In genomic region chr5:51382759-51383493, GRCh38 we compare ENCODE assay signal across 8 cellular contexts. TPM values are rescaled to one million over a fixed set of nuclear protein-coding genes. Genes with fewer than 3 reads are reported as not detected.
DNase-seq lines count a peak whose midpoint lies in the region; ATAC-seq and TF ChIP-seq lines count a peak whose summit lies in the region.

TSS of gene ISL1 (plus strand) at chr5:51383448. CDS start at chr5:51383672, 224 bp downstream.

- no TSS peak for BruUV-seq in IMR-90 (replicated peaks; lab: Mats Ljungman, UMichigan)

- no peak within 1 kb of the TSS for H2AK9ac ChIP-seq in IMR-90 (replicated peaks; ENCODE audit: low read depth, low read length, poor library complexity)

- no peak for TF ChIP-seq POLR2A in IMR-90 (IDR thresholded peaks at IDR 0.05; ENCODE audit: low read depth, low read length)

- peak within 1 kb of the TSS; percentile 75 for H2AFZ ChIP-seq in IMR-90 (replicated peaks; ENCODE audit: low read length, poor library complexity)
- peak within 1 kb of the TSS; percentile 59 for H2AFZ ChIP-seq in osteoblast (ENCODE audit: low read length)

- H3K23ac ChIP-seq in IMR-90 (ENCODE audit: low read depth, low read length) = no peak within 1 kb of the TSS; the same call in 1 of the 2 replicates

- no peaks in the 10 kb centered on the region for H3K79me1 ChIP-seq in IMR-90 (ENCODE audit: low read depth in 1 of 2, low read length in 2 of 2)

- ATAC-seq in IMR-90 (ENCODE audit: low read depth) = peak; percentile 94
- no peak for ATAC-seq in GM21786 (IDR thresholded peaks at IDR 0.05; ENCODE audit: unreplicated experiment)
- ATAC-seq in HG02884 (IDR thresholded peaks at IDR 0.05; ENCODE audit: unreplicated experiment) = no peak

- H3K9me3 ChIP-seq in IMR-90 (ENCODE audit: control insufficient read depth, insufficient read depth, low read length) (no peaks in the 10 kb centered on the region), SK-N-MC (ENCODE audit: low read depth, low read length) (no peaks in the 10 kb centered on the region), osteoblast (ENCODE audit: low read depth, low read length) (no peaks in the 10 kb centered on the region)

- intact Hi-C loops in IMR-90 (cut with micrococcal nuclease) = no loop called here

- TF ChIP-seq RAD21 in IMR-90 (IDR thresholded peaks at IDR 0.05; ENCODE audit: low read length) = no peak

- H3K18ac ChIP-seq in IMR-90 (ENCODE audit: low read depth, low read length) = no peak within 1 kb of the TSS

- H2AK5ac ChIP-seq in IMR-90 (ENCODE audit: low read depth, low read length) = no peak within 1 kb of the TSS

- H3K9ac ChIP-seq in IMR-90 (ENCODE audit: low read depth, low read length) (no peak within 1 kb of the TSS), SK-N-MC (ENCODE audit: insufficient read length) (peak within 1 kb of the TSS; percentile 78)

- TF ChIP-seq CTCF in IMR-90 (conservative IDR thresholded peaks at IDR 0.05; ENCODE audit: low read depth, low read length) (no peak), fibroblast of villous mesenchyme (IDR thresholded peaks at IDR 0.05; ENCODE audit: insufficient read depth, low read depth, low read length) (no peak), osteoblast (IDR thresholded peaks at IDR 0.05; ENCODE audit: extremely low read depth, low read depth, low read length) (no peak)

- no peaks in the 10 kb centered on the region for H4K20me1 ChIP-seq in IMR-90 (ENCODE audit: insufficient read depth, low read length)
- H4K20me1 ChIP-seq in osteoblast (ENCODE audit: insufficient read depth, low read length) = no peaks in the 10 kb centered on the region

- no peak within 1 kb of the TSS for H4K5ac ChIP-seq in IMR-90 (ENCODE audit: low read depth, low read length)

- H3K27me3 ChIP-seq in IMR-90 (ENCODE audit: control insufficient read depth, insufficient read depth, low read length) (peaks cover 53% of the 10 kb centered on the region), osteoblast (ENCODE audit: insufficient read depth, low read length) (peaks cover 60% of the 10 kb centered on the region)

- H3K27ac ChIP-seq in IMR-90 (ENCODE audit: insufficient read depth, low read length) = no peak within 1 kb of the TSS
- H3K27ac ChIP-seq in SK-N-MC = no peak within 1 kb of the TSS
- no peak within 1 kb of the TSS for H3K27ac ChIP-seq in osteoblast (ENCODE audit: low read depth, low read length)

- DNase-seq in DMS 273 (lab: John Stamatoyannopoulos, UW; ENCODE audit: unreplicated experiment) = peak; percentile 83
- peak; percentile 55 for DNase-seq in IMR-90
- no peak for DNase-seq in SK-N-MC (ENCODE audit: low read depth, low spot score)
- peak; percentile 32 for DNase-seq in fibroblast of villous mesenchyme (ENCODE audit: low read depth)
- peak; percentile 93 for DNase-seq in osteoblast (ENCODE audit: insufficient read length, low spot score, missing footprints)
- DNase-seq in NOMO-1 treated with DMSO at 0.1 percent for 48 hours (lab: John Stamatoyannopoulos, UW; ENCODE audit: unreplicated experiment) = no peak

- H3K36me3 ChIP-seq in IMR-90 (ENCODE audit: control insufficient read depth, insufficient read depth, low read length) = no peaks in the 10 kb centered on the region
- no peaks in the 10 kb centered on the region for H3K36me3 ChIP-seq in SK-N-MC (ENCODE audit: insufficient read depth, low read length)
- no peaks in the 10 kb centered on the region for H3K36me3 ChIP-seq in osteoblast (ENCODE audit: insufficient read depth, low read length)

- dilution Hi-C loops in IMR-90 (cut with HindIII; ENCODE audit: low sequenced_read_pairs, unreplicated experiment) = no loop called here

- H3K4me2 ChIP-seq in IMR-90 (ENCODE audit: low read depth, low read length) = peak within 1 kb of the TSS; percentile 48
- peak within 1 kb of the TSS; percentile 60 for H3K4me2 ChIP-seq in osteoblast (ENCODE audit: insufficient read depth, low read length)

- in situ Hi-C loops in IMR-90 (cut with MboI; ENCODE audit: low sequenced_read_pairs) = loop anchor here (25.0 kb wide), 1 partner anchor 1279 kb away; no protein-coding TSS in a partner anchor

- POLR2A ChIA-PET in IMR-90 (lab: Charles Lee; ENCODE audit: unreplicated experiment) = no interaction called here

- H3K4me3 ChIP-seq in IMR-90 (ENCODE audit: insufficient read depth, low read depth, low read length) (peak within 1 kb of the TSS; percentile 34), SK-N-MC (peak within 1 kb of the TSS; percentile 98), fibroblast of villous mesenchyme (ENCODE audit: low read depth, low read length) (peak within 1 kb of the TSS; percentile 14), osteoblast (ENCODE audit: insufficient read depth, low read length) (peak within 1 kb of the TSS; percentile 52)

- H2BK20ac ChIP-seq in IMR-90 (ENCODE audit: low read depth, low read length) = no peak within 1 kb of the TSS

- H2BK120ac ChIP-seq in IMR-90 (ENCODE audit: low read depth, low read length) = no peak within 1 kb of the TSS

- 3% methylated on average over 23 of the region's 73 CpGs; no CpG with 5 or more reads in 1 of the 2 experiments for WGBS in IMR-90 (ENCODE audit: extremely low coverage in 2 of 2, insufficient read length in 1 of 2), 2 experiments

- no peak within 1 kb of the TSS for H3K14ac ChIP-seq in IMR-90 (replicated peaks; ENCODE audit: low read depth, low read length)

- H3K4me1 ChIP-seq in IMR-90 (ENCODE audit: control insufficient read depth, insufficient read depth, low read length) (no peaks in the 10 kb centered on the region), osteoblast (ENCODE audit: insufficient read depth, low read length) (no peaks in the 10 kb centered on the region)

- H3K9me1 ChIP-seq in IMR-90 (ENCODE audit: insufficient read depth, low read length) = no peaks in the 10 kb centered on the region

- H2BK5ac ChIP-seq in IMR-90 (ENCODE audit: low read depth, low read length, poor library complexity, severe bottlenecking) = no peak within 1 kb of the TSS

- no peak within 1 kb of the TSS for H2BK15ac ChIP-seq in IMR-90 (ENCODE audit: low read depth, low read length)

- CTCF ChIA-PET in IMR-90 (lab: Yijun Ruan, JAX) = no interaction called here

- H3K79me2 ChIP-seq in osteoblast (ENCODE audit: insufficient read depth, low read length) = no peaks in the 10 kb centered on the region

- H4K91ac ChIP-seq in IMR-90 (ENCODE audit: insufficient read depth, low read depth, low read length) = no peak within 1 kb of the TSS

- H3K4ac ChIP-seq in IMR-90 (ENCODE audit: low read depth, low read length) = no peak within 1 kb of the TSS

- no peak within 1 kb of the TSS for H4K8ac ChIP-seq in IMR-90 (ENCODE audit: low read depth in 2 of 2, low read length in 2 of 2)

- no peak within 1 kb of the TSS for H3K56ac ChIP-seq in IMR-90 (ENCODE audit: extremely low read depth, insufficient read depth, low read length)

TF ChIP-seq in IMR-90, 13 proteins besides CTCF, POLR2A, EP300 and RAD21:
- TF ChIP-seq NFE2L2 (IDR thresholded peaks at IDR 0.05; ENCODE audit: low read depth, low read length) (no peak), SMC3 (IDR thresholded peaks at IDR 0.05; ENCODE audit: low read depth, low read length) (no peak), MAZ (IDR thresholded peaks at IDR 0.05; ENCODE audit: borderline replicate concordance, low read depth, low read length) (no peak), CEBPB (IDR thresholded peaks at IDR 0.05; ENCODE audit: low read depth, low read length) (no peak), BHLHE40 (IDR thresholded peaks at IDR 0.05; ENCODE audit: low read depth, low read length) (no peak), MAFK (IDR thresholded peaks at IDR 0.05; ENCODE audit: low read depth, low read length) (no peak), CHD1 (IDR thresholded peaks at IDR 0.05; ENCODE audit: low read depth, low read length) (no peak), MXI1 (IDR thresholded peaks at IDR 0.05; ENCODE audit: borderline replicate concordance, low read depth, low read length) (no peak), USF2 (IDR thresholded peaks at IDR 0.05; ENCODE audit: low read depth, low read length) (no peak), FOS (IDR thresholded peaks at IDR 0.05; ENCODE audit: low read depth, low read length) (no peak)
- TF ChIP-seq, protein P1, sequence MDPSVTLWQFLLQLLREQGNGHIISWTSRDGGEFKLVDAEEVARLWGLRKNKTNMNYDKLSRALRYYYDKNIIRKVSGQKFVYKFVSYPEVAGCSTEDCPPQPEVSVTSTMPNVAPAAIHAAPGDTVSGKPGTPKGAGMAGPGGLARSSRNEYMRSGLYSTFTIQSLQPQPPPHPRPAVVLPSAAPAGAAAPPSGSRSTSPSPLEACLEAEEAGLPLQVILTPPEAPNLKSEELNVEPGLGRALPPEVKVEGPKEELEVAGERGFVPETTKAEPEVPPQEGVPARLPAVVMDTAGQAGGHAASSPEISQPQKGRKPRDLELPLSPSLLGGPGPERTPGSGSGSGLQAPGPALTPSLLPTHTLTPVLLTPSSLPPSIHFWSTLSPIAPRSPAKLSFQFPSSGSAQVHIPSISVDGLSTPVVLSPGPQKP (IDR thresholded peaks at IDR 0.05; ENCODE audit: borderline replicate concordance, low read depth, low read length) = no peak

RNA-seq across cellular contexts. Expression of gene ISL1, which starts in this region (rescaled TPM):
- total RNA-seq in IMR-90 (2012; rRNA removed) (under 0.01 TPM in 1 of 2 replicates, not detected in the other), fibroblast of villous mesenchyme (not detected in 2 replicates), osteoblast (0.88 TPM in 1 of 2 replicates, not detected in the other)
- not detected in 2 replicates for polyA plus RNA-seq in IMR-90 (2012; rRNA removed)
- not detected in 2 replicates for polyA plus RNA-seq in IMR-90 (2012; cell fraction: cytosol; rRNA removed)
- not detected in 2 replicates for polyA plus RNA-seq in IMR-90 (2012; cell fraction: nucleus; rRNA removed; ENCODE audit: low replicate concordance)

Comparison
In these comparisons a context has a peak if more than half of its experiments do, and no peak if none do; other contexts are left out.
1. Peak in DNase-seq, ATAC-seq, H3K4me3 ChIP-seq and H3K4me2 ChIP-seq in IMR-90; RNA of the gene not detected or under 1 TPM.
2. Peak in DNase-seq and H3K4me3 ChIP-seq in fibroblast of villous mesenchyme; RNA of the gene not detected or under 1 TPM.
3. Peak in DNase-seq, H3K4me3 ChIP-seq and H3K4me2 ChIP-seq in osteoblast; RNA of the gene not detected or under 1 TPM.
4. H3K4me3 ChIP-seq: peak in every context shown above with its lines; median percentile 98 in SK-N-MC; 52 in osteoblast; 34 in IMR-90; 14 in fibroblast of villous mesenchyme.